In genomic region chr17:79587945-79588344, GRCh38 we compare ENCODE assay signal across 9 cellular contexts. TPM values are rescaled to one million over a fixed set of nuclear protein-coding genes. Genes with fewer than 3 reads are reported as not detected.
"Had no signal": no experiment of that assay in that cellular context is flagged by ENCODE, and none has a peak within 500 bp of the region (broad histone marks: within the 10 kb centered on the region; RNA-seq: fewer than 3 reads in every experiment).

No MANE protein-coding gene starts in this region.

- DNase-seq: GM23248, GOT3, H7, H9, HCEC 1CT, HFFc6 had no signal

- H3K4me2 ChIP-seq: GM23338 had no signal

- H3K36me3 ChIP-seq: HAP-1 had no signal

- H2AFZ ChIP-seq: GM23248, GM23338 had no signal

- H3K4me1 ChIP-seq: HAP-1 had no signal

- H3K4me3 ChIP-seq: GM23248, GM23338, HAP-1 had no signal

- ATAC-seq: GM23338, HCT116 had no signal

- H3K27ac ChIP-seq: GM23248 had no signal

- H3K9me3 ChIP-seq: HAP-1 had no signal

RNA-seq across cellular contexts. Expression of gene RBFOX3, which starts 22.9 kb away (rescaled TPM):
- total RNA-seq: GM23248, HFFc6 had no signal
